17 cellular contexts compared by ENCODE assay signal in genomic region chr13:77177646-77178045, GRCh38.
DNase-seq lines count a peak whose midpoint lies in the region; ATAC-seq, FAIRE-seq and TF ChIP-seq lines count a peak whose summit lies in the region.
"Had no signal": no experiment of that assay in that cellular context is flagged by ENCODE, and none has a peak within 500 bp of the region (broad histone marks: within the 10 kb centered on the region; RNA-seq: fewer than 3 reads in every experiment).

No MANE protein-coding gene starts in this region.

- H3K36me3 ChIP-seq in smooth muscle cell (ENCODE audit: low read depth), result peaks cover 29% of the 10 kb centered on the region

- TF ChIP-seq POLR2A in GM12892 (IDR thresholded peaks at IDR 0.05; ENCODE audit: low read depth, low read length), result no peak

- H3K27ac Mint-ChIP-seq in activated T-helper 17 cell treated with anti-CD3 and anti-CD28 coated beads, Interleukin-2, amount 50 U/mL, for 72 hours, result peak overlapping the region; percentile 6
- H3K27ac Mint-ChIP-seq: B cell; CD8-positive, alpha-beta T cell; GM23338 had no signal

- no peaks in the 10 kb centered on the region for H3K27me3 Mint-ChIP-seq in activated T-helper 17 cell treated with anti-CD3 and anti-CD28 coated beads, Interleukin-2, amount 50 U/mL, for 72 hours
- H3K27me3 Mint-ChIP-seq: B cell had no signal

- H3K9ac ChIP-seq in smooth muscle cell (ENCODE audit: low read depth), result no peak overlapping the region
- H3K9ac ChIP-seq: BLaER1 treated with 17β-estradiol and CSF1 and Interleukin-3, amounts not matched to agents 10 nM and 100 nM had no signal

- no peaks in the 10 kb centered on the region for H3K9me3 Mint-ChIP-seq in activated T-helper 17 cell treated with anti-CD3 and anti-CD28 coated beads, Interleukin-2, amount 50 U/mL, for 72 hours
- H3K9me3 Mint-ChIP-seq: CD8-positive, alpha-beta T cell; GM23338 had no signal

- H3K4me3 ChIP-seq in smooth muscle cell, result no peak overlapping the region
- H3K4me3 ChIP-seq: BLaER1 treated with 17β-estradiol and CSF1 and Interleukin-3, amounts not matched to agents 10 nM and 100 nM; GM12878; GM23338 had no signal

- H3K79me2 ChIP-seq in smooth muscle cell (ENCODE audit: low read depth), result no peaks in the 10 kb centered on the region

- no peak for DNase-seq in GM12892 (ENCODE audit: insufficient read length)
- peak; percentile 82 to 87 for DNase-seq in foreskin keratinocyte
- DNase-seq in smooth muscle cell (lab: John Stamatoyannopoulos, UW; ENCODE audit: unreplicated experiment), result no peak
- no peak for DNase-seq in NCI-H146 (lab: John Stamatoyannopoulos, UW)
- DNase-seq: Calu3; CD8-positive, alpha-beta T cell; DND-41; EL; HCEC 1CT had no signal

- H4K20me1 ChIP-seq in smooth muscle cell (ENCODE audit: low read depth), result no peaks in the 10 kb centered on the region
- H4K20me1 ChIP-seq: BLaER1 treated with 17β-estradiol and CSF1 and Interleukin-3, amounts not matched to agents 10 nM and 100 nM had no signal

- peaks cover 3% of the 10 kb centered on the region for H3F3A ChIP-seq in smooth muscle cell (ENCODE audit: low read depth)

- H3K4me1 ChIP-seq in foreskin keratinocyte (peaks cover 11% of the 10 kb centered on the region), smooth muscle cell (ENCODE audit: low read depth) (no peaks in the 10 kb centered on the region)
- H3K4me1 ChIP-seq: BLaER1 treated with 17β-estradiol and CSF1 and Interleukin-3, amounts not matched to agents 10 nM and 100 nM had no signal

- TF ChIP-seq CTCF in foreskin keratinocyte (conservative IDR thresholded peaks at IDR 0.05), result no peak
- TF ChIP-seq CTCF in smooth muscle cell (IDR thresholded peaks at IDR 0.05; ENCODE audit: borderline replicate concordance, insufficient read depth, poor library complexity, severe bottlenecking), result no peak

- H3K9me3 ChIP-seq in smooth muscle cell (replicated peaks; ENCODE audit: low read depth), result no peaks in the 10 kb centered on the region
- H3K9me3 ChIP-seq: BLaER1 treated with 17β-estradiol and CSF1 and Interleukin-3, amounts not matched to agents 10 nM and 100 nM had no signal

- FAIRE-seq in GM12892 (lab: Jason Lieb, UNC), result peak; percentile 68
- FAIRE-seq: H54 had no signal

- H3K27me3 ChIP-seq in foreskin keratinocyte, result no peaks in the 10 kb centered on the region
- no peaks in the 10 kb centered on the region for H3K27me3 ChIP-seq in smooth muscle cell (ENCODE audit: low read depth)
- H3K27me3 ChIP-seq: BLaER1 treated with 17β-estradiol and CSF1 and Interleukin-3, amounts not matched to agents 10 nM and 100 nM had no signal

- WGBS in smooth muscle cell (ENCODE audit: low lambda C conversion rate), result 76% methylated on average over 2 of the region's 2 CpGs

- peak overlapping the region; percentile 47 for H3K27ac ChIP-seq in foreskin keratinocyte
- H3K27ac ChIP-seq in smooth muscle cell (ENCODE audit: low read depth), result peak overlapping the region; percentile 82
- H3K27ac ChIP-seq: BLaER1 treated with 17β-estradiol and CSF1 and Interleukin-3, amounts not matched to agents 10 nM and 100 nM; HL-60 had no signal

- H2AFZ ChIP-seq in smooth muscle cell (ENCODE audit: low read depth), result no peak overlapping the region
- H2AFZ ChIP-seq: GM23338 had no signal

- no peak overlapping the region for H3K4me3 Mint-ChIP-seq in activated T-helper 17 cell treated with anti-CD3 and anti-CD28 coated beads, Interleukin-2, amount 50 U/mL, for 72 hours
- H3K4me3 Mint-ChIP-seq: B cell; CD8-positive, alpha-beta T cell; GM23338 had no signal

- H3K4me2 ChIP-seq in smooth muscle cell, result no peak overlapping the region
- H3K4me2 ChIP-seq: BLaER1 treated with 17β-estradiol and CSF1 and Interleukin-3, amounts not matched to agents 10 nM and 100 nM; GM23338 had no signal

- ATAC-seq in activated T-helper 17 cell treated with anti-CD3 and anti-CD28 coated beads, Interleukin-2, amount 50 U/mL, for 72 hours (replicated peaks), result no peak
- peak; percentile 52 for ATAC-seq in foreskin keratinocyte
- no peak for ATAC-seq in GM21360 (IDR thresholded peaks at IDR 0.05; ENCODE audit: unreplicated experiment)
- ATAC-seq: CD8-positive, alpha-beta T cell; GM12878; GM23338 had no signal

- no peaks in the 10 kb centered on the region for H3K4me1 Mint-ChIP-seq in activated T-helper 17 cell treated with anti-CD3 and anti-CD28 coated beads, Interleukin-2, amount 50 U/mL, for 72 hours
- H3K4me1 Mint-ChIP-seq: GM23338 had no signal

- peaks cover 99% of the 10 kb centered on the region for H3K36me3 Mint-ChIP-seq in activated T-helper 17 cell treated with anti-CD3 and anti-CD28 coated beads, Interleukin-2, amount 50 U/mL, for 72 hours (ENCODE audit: low read depth)

Comparison
In these comparisons a context has a peak if more than half of its experiments do, and no peak if none do; other contexts are left out.
1. DNase-seq: peak in foreskin keratinocyte (2 of 2); none in GM12892 (single experiment), smooth muscle cell (single experiment) and NCI-H146 (single experiment).